Comparison of ENCODE assay signal across 29 cellular contexts in genomic region chr4:127181001-127181400, GRCh38.
"Had no signal": no experiment of that assay in that cellular context is flagged by ENCODE, and none has a peak within 500 bp of the region (broad histone marks: within the 10 kb centered on the region; RNA-seq: fewer than 3 reads in every experiment).

No MANE protein-coding gene starts in this region.

- H3K9me3 ChIP-seq: testis, thoracic aorta, thyroid gland, transverse colon, upper lobe of right lung, uterus, vagina had no signal

- H3K36me3 Mint-ChIP-seq: stimulated activated effector memory CD8-positive, alpha-beta T cell treated with anti-CD3 and anti-CD28 coated beads, Interleukin-12 subunit alpha, Interleukin-12 subunit beta, amount 100 ng/mL, for 72 hours; stimulated activated memory B cell treated with anti-CD40 and anti-IgM and Interleukin-4, amounts not matched to agents 10 μg/mL and 1 μg/mL and 100 μg/mL, for 72 hours; stimulated activated naive B cell treated with anti-CD40 and anti-IgM and Interleukin-4, amounts not matched to agents 10 μg/mL and 1 μg/mL and 100 μg/mL, for 72 hours; type B pancreatic cell had no signal

- H3K27me3 Mint-ChIP-seq: stimulated activated memory B cell treated with anti-CD40 and anti-IgM and Interleukin-4, amounts not matched to agents 10 μg/mL and 1 μg/mL and 100 μg/mL, for 72 hours; stimulated activated naive B cell treated with anti-CD40 and anti-IgM and Interleukin-4, amounts not matched to agents 10 μg/mL and 1 μg/mL and 100 μg/mL, for 72 hours; stimulated activated naive CD8-positive, alpha-beta T cell treated with anti-CD3 and anti-CD28 coated beads, Interleukin-15, amount 100 ng/mL, for 72 hours; stimulated activated naive CD8-positive, alpha-beta T cell treated with anti-CD3 and anti-CD28 coated beads, Interleukin-15, Interleukin-2, amounts not matched to agents 100 ng/mL and 50 ng/mL, for 24 hours; type B pancreatic cell had no signal

- H3K27ac ChIP-seq: stomach, suprapubic skin, testis, thoracic aorta, thyroid gland, tibial artery, tibial nerve, transverse colon, upper lobe of left lung, upper lobe of right lung, uterus, vagina had no signal

- ATAC-seq: stimulated activated effector memory CD8-positive, alpha-beta T cell treated with anti-CD3 and anti-CD28 coated beads, Interleukin-12 subunit alpha, Interleukin-12 subunit beta, amount 100 ng/mL, for 72 hours; stimulated activated memory B cell treated with anti-CD40 and anti-IgM and Interleukin-4, amounts not matched to agents 10 μg/mL and 1 μg/mL and 100 μg/mL, for 72 hours; stimulated activated naive B cell treated with anti-CD40 and anti-IgM and Interleukin-4, amounts not matched to agents 10 μg/mL and 1 μg/mL and 100 μg/mL, for 72 hours; stimulated activated naive CD8-positive, alpha-beta T cell treated with anti-CD3 and anti-CD28 coated beads, Interleukin-15, amount 100 ng/mL, for 72 hours; stimulated activated naive CD8-positive, alpha-beta T cell treated with anti-CD3 and anti-CD28 coated beads, Interleukin-15, Interleukin-2, amounts not matched to agents 100 U/mL and 50 U/mL, for 24 hours; upper lobe of right lung had no signal

- H3K36me3 ChIP-seq: stomach, suprapubic skin, thoracic aorta, thyroid gland, tibial artery, tibial nerve, transverse colon, upper lobe of left lung, upper lobe of right lung, uterus, vagina had no signal

- H3K27ac Mint-ChIP-seq: stimulated activated effector memory CD8-positive, alpha-beta T cell treated with anti-CD3 and anti-CD28 coated beads, Interleukin-12 subunit alpha, Interleukin-12 subunit beta, amount 100 ng/mL, for 72 hours; stimulated activated memory B cell treated with anti-CD40 and anti-IgM and Interleukin-4, amounts not matched to agents 10 μg/mL and 1 μg/mL and 100 μg/mL, for 72 hours; stimulated activated naive B cell treated with anti-CD40 and anti-IgM and Interleukin-4, amounts not matched to agents 10 μg/mL and 1 μg/mL and 100 μg/mL, for 72 hours; stimulated activated naive CD8-positive, alpha-beta T cell treated with anti-CD3 and anti-CD28 coated beads, Interleukin-15, amount 100 ng/mL, for 72 hours; stimulated activated naive CD8-positive, alpha-beta T cell treated with anti-CD3 and anti-CD28 coated beads, Interleukin-15, Interleukin-2, amounts not matched to agents 100 ng/mL and 50 ng/mL, for 24 hours; type B pancreatic cell had no signal

- H3K27me3 ChIP-seq: stomach, suprapubic skin, testis, thyroid gland, tibial artery, tibial nerve, transverse colon, upper lobe of left lung, upper lobe of right lung, uterus, vagina had no signal

- H3K4me3 Mint-ChIP-seq: stimulated activated effector memory CD8-positive, alpha-beta T cell treated with anti-CD3 and anti-CD28 coated beads, Interleukin-12 subunit alpha, Interleukin-12 subunit beta, amount 100 ng/mL, for 72 hours; stimulated activated memory B cell treated with anti-CD40 and anti-IgM and Interleukin-4, amounts not matched to agents 10 μg/mL and 1 μg/mL and 100 μg/mL, for 72 hours; stimulated activated naive B cell treated with anti-CD40 and anti-IgM and Interleukin-4, amounts not matched to agents 10 μg/mL and 1 μg/mL and 100 μg/mL, for 72 hours; stimulated activated naive CD8-positive, alpha-beta T cell treated with anti-CD3 and anti-CD28 coated beads, Interleukin-15, amount 100 ng/mL, for 72 hours; stimulated activated naive CD8-positive, alpha-beta T cell treated with anti-CD3 and anti-CD28 coated beads, Interleukin-15, Interleukin-2, amounts not matched to agents 100 ng/mL and 50 ng/mL, for 24 hours; type B pancreatic cell had no signal

- H3K4me3 ChIP-seq: stomach, suprapubic skin, testis, thoracic aorta, thyroid gland, tibial artery, tibial nerve, transverse colon, upper lobe of left lung, upper lobe of right lung, uterus, vagina had no signal

- H3K4me1 ChIP-seq: suprapubic skin, testis, tibial nerve, transverse colon, upper lobe of left lung, upper lobe of right lung, uterus had no signal

- H3K9me3 Mint-ChIP-seq: stimulated activated memory B cell treated with anti-CD40 and anti-IgM and Interleukin-4, amounts not matched to agents 10 μg/mL and 1 μg/mL and 100 μg/mL, for 72 hours had no signal

- H3K4me1 Mint-ChIP-seq: stimulated activated effector memory CD8-positive, alpha-beta T cell treated with anti-CD3 and anti-CD28 coated beads, Interleukin-12 subunit alpha, Interleukin-12 subunit beta, amount 100 ng/mL, for 72 hours; stimulated activated memory B cell treated with anti-CD40 and anti-IgM and Interleukin-4, amounts not matched to agents 10 μg/mL and 1 μg/mL and 100 μg/mL, for 72 hours; stimulated activated naive B cell treated with anti-CD40 and anti-IgM and Interleukin-4, amounts not matched to agents 10 μg/mL and 1 μg/mL and 100 μg/mL, for 72 hours; stimulated activated naive CD8-positive, alpha-beta T cell treated with anti-CD3 and anti-CD28 coated beads, Interleukin-15, amount 100 ng/mL, for 72 hours had no signal

- FAIRE-seq: urothelium cell line had no signal

- DNase-seq: stimulated activated CD4-positive, alpha-beta T cell treated with anti-CD3 and anti-CD28 coated beads, Interleukin-2, amount 100 ng/mL, for 48 hours; stimulated activated CD4-positive, alpha-beta T cell treated with anti-CD3 and anti-CD28 coated beads, Interleukin-4, amount 100 ng/mL, for 1 hour; stimulated activated CD4-positive, alpha-beta T cell treated with anti-CD3 and anti-CD28 coated beads, Interleukin-4, amount 100 ng/mL, for 24 hours; stimulated activated CD4-positive, alpha-beta T cell treated with anti-CD3 and anti-CD28 coated beads, Interleukin-4, amount 100 ng/mL, for 4 hours; stimulated activated CD8-positive, alpha-beta memory T cell treated with anti-CD3 and anti-CD28 coated beads, Interleukin-4, amount 100 ng/mL, for 48 hours; stimulated activated naive B cell treated with anti-CD40 and anti-IgM and Interleukin-4, amounts not matched to agents 10 μg/mL and 1 μg/mL and 100 μg/mL, for 72 hours; stimulated activated naive CD4-positive, alpha-beta T cell; stimulated activated naive CD4-positive, alpha-beta T cell treated with Interleukin-2 at 50 U/mL for 16 hours; stimulated activated naive CD8-positive, alpha-beta T cell treated with anti-CD3 and anti-CD28 coated beads, Interleukin-15, amount 100 ng/mL, for 72 hours; stimulated activated naive CD8-positive, alpha-beta T cell treated with anti-CD3 and anti-CD28 coated beads, Interleukin-15, Interleukin-2, amounts not matched to agents 100 U/mL and 50 U/mL, for 24 hours; stomach; substantia nigra; testis; thyroid gland; tibial artery; transverse colon; trophoblast cell; upper lobe of left lung; upper lobe of right lung; uterus had no signal
